15 cellular contexts compared by ENCODE assay signal in genomic region chr22:37333724-37334460, GRCh38. TPM values are rescaled to one million over a fixed set of nuclear protein-coding genes. Genes with fewer than 3 reads are reported as not detected.
DNase-seq lines count a peak whose midpoint lies in the region; ATAC-seq and TF ChIP-seq lines count a peak whose summit lies in the region.
"Had no signal": no experiment of that assay in that cellular context is flagged by ENCODE, and none has a peak within 500 bp of the region (broad histone marks: within the 10 kb centered on the region; RNA-seq: fewer than 3 reads in every experiment).

No MANE protein-coding gene starts in this region.

- in situ Hi-C loops in mammary epithelial cell (cut with MboI; ENCODE audit: low sequenced_read_pairs in 2 of 2), result no loop called here

- H3K4me2 ChIP-seq in mammary epithelial cell (ENCODE audit: insufficient read depth, low read depth, low read length), result peak overlapping the region; percentile 27
- H3K4me2 ChIP-seq: KMS-11 had no signal

- CTCF ChIA-PET in mammary epithelial cell (lab: Charles Lee; ENCODE audit: low non-redundant PET), result interaction anchor here (0.6 kb wide), 1 partner anchor 17 kb away, joined by 3 read pairs; no protein-coding TSS in a partner anchor
- CTCF ChIA-PET in MCF 10A (lab: Yijun Ruan, JAX), result interaction anchor here (0.9 to 1.3 kb wide), 4 partner anchors 17 to 273 kb away, joined by 3 to 5 read pairs (median 4); no protein-coding TSS in a partner anchor

- H3K4me1 Mint-ChIP-seq in MCF 10A (ENCODE audit: insufficient read depth, unreplicated experiment), result peaks cover 41% of the 10 kb centered on the region
- H3K4me1 Mint-ChIP-seq in activated T-helper 17 cell treated with anti-CD3 and anti-CD28 coated beads, Interleukin-2, amount 50 U/mL, for 72 hours, result peaks cover 4% of the 10 kb centered on the region

- POLR2A ChIA-PET in MCF 10A (lab: Yijun Ruan, JAX), result no interaction called here

- BruUV-seq in mammary epithelial cell (replicated peaks; lab: Mats Ljungman, UMichigan) (no TSS peak), MCF 10A (replicated peaks; lab: Mats Ljungman, UMichigan) (no TSS peak)

- no peak overlapping the region for H3K9ac ChIP-seq in mammary epithelial cell (ENCODE audit: insufficient read depth, low read length)
- H3K9ac ChIP-seq: KMS-11 had no signal

- H3K9me3 ChIP-seq in mammary epithelial cell (replicated peaks; ENCODE audit: insufficient read depth, low read length) (no peaks in the 10 kb centered on the region), gastroesophageal sphincter (no peaks in the 10 kb centered on the region)

- DNase-seq in mammary epithelial cell (no peak), MCF 10A (ENCODE audit: unreplicated experiment) (no peak), iPS-NIHi11 (ENCODE audit: low spot score) (no peak), cortex of kidney (lab: John Stamatoyannopoulos, UW) (no peak)
- DNase-seq: activated CD4-positive, alpha-beta T cell treated with anti-CD3 and anti-CD28 coated beads, Interleukin-2, amount 50 U/mL, for 4 hours; left ventricle myocardium superior; stimulated activated CD4-positive, alpha-beta T cell treated with anti-CD3 and anti-CD28 coated beads, Interleukin-2, amount 100 ng/mL, for 48 hours; T-cell had no signal

- H3K27me3 Mint-ChIP-seq in MCF 10A (ENCODE audit: insufficient read depth, unreplicated experiment), result no peaks in the 10 kb centered on the region
- H3K27me3 Mint-ChIP-seq in activated T-helper 17 cell treated with anti-CD3 and anti-CD28 coated beads, Interleukin-2, amount 50 U/mL, for 72 hours, result peaks cover 57% of the 10 kb centered on the region

- intact Hi-C loops in mammary epithelial cell (cut with micrococcal nuclease) (loop anchor here (5.0 kb wide), 1 partner anchor 48 kb away; no protein-coding TSS in a partner anchor), MCF 10A (cut with micrococcal nuclease) (no loop called here)

- no peak overlapping the region for H3K4me3 Mint-ChIP-seq in MCF 10A (ENCODE audit: unreplicated experiment)
- H3K4me3 Mint-ChIP-seq in activated T-helper 17 cell treated with anti-CD3 and anti-CD28 coated beads, Interleukin-2, amount 50 U/mL, for 72 hours, result peak overlapping the region; percentile 12
- H3K4me3 Mint-ChIP-seq: activated T-helper 1 cell treated with anti-CD3 and anti-CD28 coated beads, Interleukin-12 subunit alpha, Interleukin-12 subunit beta, Interleukin-2, Interleukin-4 antibody, amounts not matched to agents 30 ng/mL and 10 ng/mL and 1 ng/mL, durations not matched to agents 14 hours and 24 hours and 36 hours; central memory CD8-positive, alpha-beta T cell had no signal

- no peaks in the 10 kb centered on the region for H3K36me3 ChIP-seq in mammary epithelial cell (ENCODE audit: insufficient read depth, low read length)
- no peaks in the 10 kb centered on the region for H3K36me3 ChIP-seq in gastroesophageal sphincter

- H3K36me3 Mint-ChIP-seq in MCF 10A (ENCODE audit: insufficient read depth, unreplicated experiment), result no peaks in the 10 kb centered on the region
- no peaks in the 10 kb centered on the region for H3K36me3 Mint-ChIP-seq in activated T-helper 17 cell treated with anti-CD3 and anti-CD28 coated beads, Interleukin-2, amount 50 U/mL, for 72 hours (ENCODE audit: low read depth)
- H3K36me3 Mint-ChIP-seq: T-cell had no signal

- H3K9me3 Mint-ChIP-seq in MCF 10A (ENCODE audit: unreplicated experiment), result no peaks in the 10 kb centered on the region
- H3K9me3 Mint-ChIP-seq in activated T-helper 17 cell treated with anti-CD3 and anti-CD28 coated beads, Interleukin-2, amount 50 U/mL, for 72 hours, result no peaks in the 10 kb centered on the region
- H3K9me3 Mint-ChIP-seq: activated T-helper 1 cell treated with anti-CD3 and anti-CD28 coated beads, Interleukin-12 subunit alpha, Interleukin-12 subunit beta, Interleukin-2, Interleukin-4 antibody, amounts not matched to agents 30 ng/mL and 10 ng/mL and 1 ng/mL, durations not matched to agents 14 hours and 24 hours and 36 hours; central memory CD8-positive, alpha-beta T cell; T-cell had no signal

- TF ChIP-seq POLR2A in gastroesophageal sphincter (IDR thresholded peaks at IDR 0.05), result no peak

- H3K27ac ChIP-seq in mammary epithelial cell (ENCODE audit: insufficient read depth, low read depth, low read length) (no peak overlapping the region), gastroesophageal sphincter (no peak overlapping the region)
- H3K27ac ChIP-seq: KMS-11 had no signal

- H3K27ac Mint-ChIP-seq in MCF 10A (ENCODE audit: low read depth, unreplicated experiment), result no peak overlapping the region
- no peak overlapping the region for H3K27ac Mint-ChIP-seq in activated T-helper 17 cell treated with anti-CD3 and anti-CD28 coated beads, Interleukin-2, amount 50 U/mL, for 72 hours
- H3K27ac Mint-ChIP-seq: activated T-helper 1 cell treated with anti-CD3 and anti-CD28 coated beads, Interleukin-12 subunit alpha, Interleukin-12 subunit beta, Interleukin-2, Interleukin-4 antibody, amounts not matched to agents 30 ng/mL and 10 ng/mL and 1 ng/mL, durations not matched to agents 14 hours and 24 hours and 36 hours; T-cell had no signal

- H2AFZ ChIP-seq in mammary epithelial cell (ENCODE audit: low read depth, low read length), result peak overlapping the region; percentile 57

- no peak for ATAC-seq in activated T-helper 17 cell treated with anti-CD3 and anti-CD28 coated beads, Interleukin-2, amount 50 U/mL, for 72 hours (replicated peaks)
- ATAC-seq in gastroesophageal sphincter (no peak), HG03280 (IDR thresholded peaks at IDR 0.05; ENCODE audit: unreplicated experiment) (no peak)
- ATAC-seq: left ventricle myocardium superior had no signal

- TF ChIP-seq EP300 in gastroesophageal sphincter (IDR thresholded peaks at IDR 0.05), result no peak

- H3K4me1 ChIP-seq in mammary epithelial cell (ENCODE audit: insufficient read depth, low read length) (peaks cover 62% of the 10 kb centered on the region), gastroesophageal sphincter (peaks cover 0 to 13% (median 0%) of the 10 kb centered on the region in 3 donors)

- no peak overlapping the region for H3K4me3 ChIP-seq in mammary epithelial cell (replicated peaks in 1 of 3; ENCODE audit: insufficient read depth in 1 of 3, low read depth in 2 of 3, low read length in 3 of 3)
- H3K4me3 ChIP-seq in iPS-11a (ENCODE audit: low read depth, low read length), result peak overlapping the region; percentile 27
- H3K4me3 ChIP-seq in gastroesophageal sphincter, result no peak overlapping the region

- H4K20me1 ChIP-seq in mammary epithelial cell (ENCODE audit: insufficient read depth, low read length), result no peaks in the 10 kb centered on the region

- no peak for TF ChIP-seq CTCF in mammary epithelial cell (conservative IDR thresholded peaks at IDR 0.05 in 1 of 2, IDR thresholded peaks at IDR 0.05 in 1 of 2; ENCODE audit: extremely low read depth in 1 of 2, insufficient read depth in 1 of 2, low read depth in 1 of 2, low read length in 2 of 2)
- no peak for TF ChIP-seq CTCF in MCF 10A (IDR thresholded peaks at IDR 0.05; ENCODE audit: unreplicated experiment)
- TF ChIP-seq CTCF in gastroesophageal sphincter (IDR thresholded peaks at IDR 0.05), result no peak

- 48% methylated on average over 11 of the region's 11 CpGs for WGBS in mammary epithelial cell (ENCODE audit: low coverage, missing lambda C conversion rate)
- 23 to 35% methylated on average over 6 to 7 of the region's 11 CpGs for WGBS in gastroesophageal sphincter (ENCODE audit: low coverage in 1 of 2), 2 donors

- no peaks in the 10 kb centered on the region for H3K79me2 ChIP-seq in mammary epithelial cell (ENCODE audit: insufficient read depth, low read length)

- H3K27me3 ChIP-seq in mammary epithelial cell (ENCODE audit: insufficient read depth, low read length) (no peaks in the 10 kb centered on the region), gastroesophageal sphincter (peaks cover 99% of the 10 kb centered on the region)

- dilution Hi-C loops in mammary epithelial cell (cut with HindIII; ENCODE audit: low sequenced_read_pairs), result loop anchor here (5.0 to 10.0 kb wide), 3 partner anchors 63 to 279 kb away; partner anchors contain the start of gene KCTD17

RNA-seq across cellular contexts. Expression of gene CYTH4, which starts 51.6 kb away (rescaled TPM):
- total RNA-seq in mammary epithelial cell (1 to 10 TPM in 1 of 2 donors, under 1 TPM in 1; under 0.01 to 1.1 TPM), MCF 10A (2022) (0.22 TPM in 1 of 2 replicates, not detected in the other), gastroesophageal sphincter (10 to 100 TPM in 2 of 4 donors, 1 to 10 TPM in 2; 4.2 to 21.3 (median 9.3) TPM)
- 0.48 TPM for polyA plus RNA-seq in mammary epithelial cell
- polyA minus RNA-seq in mammary epithelial cell, result 4.4 TPM
- 100 to 1,000 TPM in 1 of 2 donors, 10 to 100 TPM in 1; 53.7 to 124 TPM for total RNA-seq in activated T-helper 17 cell treated with anti-CD3 and anti-CD28 coated beads, Interleukin-2, amount 50 U/mL, for 72 hours
